In genomic region chr10:67764012-67764822, GRCh38 we compare ENCODE assay signal across 8 cellular contexts.
DNase-seq lines count a peak whose midpoint lies in the region; ATAC-seq and TF ChIP-seq lines count a peak whose summit lies in the region.

No MANE protein-coding gene starts in this region.

- peaks cover 3% of the 10 kb centered on the region for H3K27me3 Mint-ChIP-seq in chondrocyte (ENCODE audit: low read depth)

- peak overlapping the region; percentile 94 for H3K27ac Mint-ChIP-seq in chondrocyte (ENCODE audit: unreplicated experiment)

- peak; percentile 45 for TF ChIP-seq POLR2A in GM19099 (IDR thresholded peaks at IDR 0.05; ENCODE audit: extremely low read depth, insufficient read length, low read depth)

- H3K36me3 Mint-ChIP-seq in chondrocyte (ENCODE audit: low read depth) = no peaks in the 10 kb centered on the region

- H3K4me3 Mint-ChIP-seq in chondrocyte (ENCODE audit: unreplicated experiment) = peak overlapping the region; percentile 91

- TF ChIP-seq CTCF in AG09309 (IDR thresholded peaks at IDR 0.05; ENCODE audit: control insufficient read depth, insufficient read depth, low read depth, low read length, missing control alignments) (no peak), chondrocyte (IDR thresholded peaks at IDR 0.05) (no peak), kidney epithelial cell (IDR thresholded peaks at IDR 0.05; ENCODE audit: insufficient read depth, low read length, poor library complexity, severe bottlenecking) (no peak)

- H3K36me3 ChIP-seq in kidney epithelial cell (ENCODE audit: control insufficient read depth, insufficient read depth, low read length) = no peaks in the 10 kb centered on the region

- H3K4me3 ChIP-seq in AG09309 (ENCODE audit: control insufficient read depth, low read depth, low read length) = peak overlapping the region; percentile 88
- H3K4me3 ChIP-seq in kidney epithelial cell (ENCODE audit: low read depth, low read length) = peak overlapping the region; percentile 65

- H3K4me1 Mint-ChIP-seq in chondrocyte (ENCODE audit: low read depth) = peaks cover 2% of the 10 kb centered on the region

- H3K27me3 ChIP-seq in kidney epithelial cell (ENCODE audit: control insufficient read depth, insufficient read depth, low read length) = no peaks in the 10 kb centered on the region

- DNase-seq in AG09309 (ENCODE audit: low read depth) (peak; percentile 71), NCI-H460 (ENCODE audit: extremely low read depth, low read depth) (peak; percentile 92), chondrocyte (ENCODE audit: low spot score) (peak; percentile 96), kidney epithelial cell (ENCODE audit: low read depth) (peak; percentile 71)
- peak; percentile 94 to 97 for DNase-seq in activated CD4-positive, alpha-beta T cell treated with anti-CD3 and anti-CD28 coated beads for 24 hours (ENCODE audit: low read depth in 2 of 2)
- peak; percentile 94 for DNase-seq in stimulated activated CD4-positive, alpha-beta T cell treated with anti-CD3 and anti-CD28 coated beads, Interleukin-15, amount 100 ng/mL, for 24 hours

- ATAC-seq in HG03432 (IDR thresholded peaks at IDR 0.05; ENCODE audit: unreplicated experiment) = peak; percentile 88

- H3K9me3 Mint-ChIP-seq in chondrocyte (ENCODE audit: low read depth) = no peaks in the 10 kb centered on the region

Comparison
In these comparisons a context has a peak if more than half of its experiments do, and no peak if none do; other contexts are left out.
1. Peak in every context shown above with its lines: DNase-seq, ATAC-seq and H3K4me3 ChIP-seq.